ENCODE assay signal across 14 cellular contexts in genomic region chr6:48766349-48766748, GRCh38.
DNase-seq lines count a peak whose midpoint lies in the region; ATAC-seq, FAIRE-seq and TF ChIP-seq lines count a peak whose summit lies in the region.
"Had no signal": no experiment of that assay in that cellular context is flagged by ENCODE, and none has a peak within 500 bp of the region (broad histone marks: within the 10 kb centered on the region; RNA-seq: fewer than 3 reads in every experiment).

No MANE protein-coding gene starts in this region.

- H3K36me3 ChIP-seq in bronchial epithelial cell (ENCODE audit: control insufficient read depth, insufficient read depth, low read length), result no peaks in the 10 kb centered on the region
- no peaks in the 10 kb centered on the region for H3K36me3 ChIP-seq in keratinocyte (ENCODE audit: control insufficient read depth in 2 of 2, extremely low read depth in 1 of 2, insufficient read depth in 2 of 2, low read length in 2 of 2)
- H3K36me3 ChIP-seq: cardiac muscle cell had no signal

- no peaks in the 10 kb centered on the region for H4K20me1 ChIP-seq in keratinocyte (ENCODE audit: control insufficient read depth, extremely low read depth, insufficient read depth, low read length)

- DNase-seq in AG20443 (ENCODE audit: low spot score) (peak; percentile 20), M059J (ENCODE audit: low read depth) (peak; percentile 78), bronchial epithelial cell (ENCODE audit: low read depth) (peak; percentile 97), keratinocyte (ENCODE audit: low read depth, low spot score) (peak; percentile 42), NCI-H2171 (lab: John Stamatoyannopoulos, UW) (no peak)
- no peak for DNase-seq in stimulated activated CD4-positive, alpha-beta T cell treated with anti-CD3 and anti-CD28 coated beads, Interleukin-2, amount 100 ng/mL, for 48 hours
- DNase-seq in effector CD4-positive, alpha-beta T cell, result no peak
- DNase-seq: activated CD4-positive, alpha-beta T cell treated with anti-CD3 and anti-CD28 coated beads for 1 hour; immature natural killer cell; NCI-H1694 treated with DMSO at 0.1 percent for 48 hours; NK-92 treated with Interleukin-12 subunit alpha and Interleukin-12 subunit beta, amount 100 ng/mL, for 24 hours had no signal

- dilution Hi-C loops in keratinocyte (cut with MboI; ENCODE audit: extremely low pct_ligation_motif_present, low sequenced_read_pairs), result no loop called here

- H2AFZ ChIP-seq in keratinocyte (ENCODE audit: control insufficient read depth, low read length), result no peak overlapping the region

- no peak overlapping the region for H3K9ac ChIP-seq in keratinocyte (ENCODE audit: control insufficient read depth, extremely low read depth, insufficient read depth, low read length)

- no peak overlapping the region for H3K4me2 ChIP-seq in keratinocyte (ENCODE audit: control insufficient read depth, extremely low read depth, insufficient read depth, low read depth, low read length)

- H3K4me3 ChIP-seq in bronchial epithelial cell (ENCODE audit: low read depth, low read length) (no peak overlapping the region), keratinocyte (ENCODE audit: control insufficient read depth in 2 of 3, extremely low read depth in 1 of 3, insufficient read depth in 2 of 3, low read depth in 1 of 3, low read length in 3 of 3) (no peak overlapping the region)
- H3K4me3 ChIP-seq: cardiac muscle cell had no signal

- no peaks in the 10 kb centered on the region for H3K79me2 ChIP-seq in keratinocyte (ENCODE audit: control insufficient read depth, insufficient read depth, low read length)

- ATAC-seq in GM18907 (IDR thresholded peaks at IDR 0.05; ENCODE audit: unreplicated experiment), result no peak

- H3K27me3 ChIP-seq in bronchial epithelial cell (ENCODE audit: control insufficient read depth, insufficient read depth, low read length) (no peaks in the 10 kb centered on the region), keratinocyte (ENCODE audit: control insufficient read depth, extremely low read depth, insufficient read depth, low read length) (no peaks in the 10 kb centered on the region)
- H3K27me3 ChIP-seq: cardiac muscle cell had no signal

- TF ChIP-seq CTCF in bronchial epithelial cell (IDR thresholded peaks at IDR 0.05; ENCODE audit: insufficient read depth, low read length, severe bottlenecking), result no peak
- no peak for TF ChIP-seq CTCF in keratinocyte (optimal IDR thresholded peaks at IDR 0.05 in 1 of 3, IDR thresholded peaks at IDR 0.05 in 1 of 3, conservative IDR thresholded peaks at IDR 0.05 in 1 of 3; ENCODE audit: extremely low read depth in 1 of 3, insufficient read depth in 2 of 3, low read length in 3 of 3)

- H3K9me3 ChIP-seq in keratinocyte (ENCODE audit: control insufficient read depth, low read depth, low read length), result no peaks in the 10 kb centered on the region

- H3K9me1 ChIP-seq in keratinocyte (ENCODE audit: control insufficient read depth, extremely low read depth, insufficient read depth, low read length), result no peaks in the 10 kb centered on the region

- FAIRE-seq in bronchial epithelial cell (lab: Jason Lieb, UNC), result no peak
- peak; percentile 90 for FAIRE-seq in keratinocyte (lab: Jason Lieb, UNC)

- H3K27ac ChIP-seq in keratinocyte (ENCODE audit: control insufficient read depth, insufficient read depth, low read length), result peak overlapping the region; percentile 59
- H3K27ac ChIP-seq: C4-2B, cardiac muscle cell had no signal

- peaks cover 21% of the 10 kb centered on the region for H3K4me1 ChIP-seq in keratinocyte (ENCODE audit: control insufficient read depth, extremely low read depth, insufficient read depth, low read length)

Comparison
In these comparisons a context has a peak if more than half of its experiments do, and no peak if none do; other contexts are left out.
1. DNase-seq: peak in AG20443 (single experiment), M059J (single experiment), bronchial epithelial cell (single experiment) and keratinocyte (single experiment); none in NCI-H2171 (single experiment), stimulated activated CD4-positive, alpha-beta T cell treated with anti-CD3 and anti-CD28 coated beads, Interleukin-2, amount 100 ng/mL, for 48 hours (0 of 2) and effector CD4-positive, alpha-beta T cell (single experiment).